Comparison of ENCODE assay signal across 17 cellular contexts in genomic region chr15:68340711-68341671, GRCh38.
DNase-seq lines count a peak whose midpoint lies in the region; ATAC-seq, FAIRE-seq and TF ChIP-seq lines count a peak whose summit lies in the region.
"Had no signal": no experiment of that assay in that cellular context is flagged by ENCODE, and none has a peak within 500 bp of the region (broad histone marks: within the 10 kb centered on the region; RNA-seq: fewer than 3 reads in every experiment).

No MANE protein-coding gene starts in this region.

- H3K4ac ChIP-seq in IMR-90 (ENCODE audit: low read depth, low read length) = no peak overlapping the region

- 0 out of 2 replicates have a peak overlapping the region, but pooled peaks have one; percentile 5 for H2BK120ac ChIP-seq in IMR-90 (ENCODE audit: low read depth, low read length)

- POLR2A ChIA-PET in IMR-90 (lab: Charles Lee; ENCODE audit: unreplicated experiment) = no interaction called here

- H3K4me2 ChIP-seq in IMR-90 (ENCODE audit: low read depth, low read length) = no peak overlapping the region
- H3K4me2 ChIP-seq in skeletal muscle satellite cell (ENCODE audit: low read length) = peak overlapping the region; percentile 33

- H3K18ac ChIP-seq in IMR-90 (ENCODE audit: low read depth, low read length) = no peak overlapping the region

- peak overlapping the region in 1 of 2 experiments; percentile 3; a peak in 1 of 4 replicates for H4K8ac ChIP-seq in IMR-90 (ENCODE audit: low read depth in 2 of 2, low read length in 2 of 2)

- TF ChIP-seq RAD21 in IMR-90 (IDR thresholded peaks at IDR 0.05; ENCODE audit: low read length) = no peak

- no peak for TF ChIP-seq POLR2A in IMR-90 (IDR thresholded peaks at IDR 0.05; ENCODE audit: low read depth, low read length)
- no peak for TF ChIP-seq POLR2A in GM18505 (IDR thresholded peaks at IDR 0.05; ENCODE audit: borderline replicate concordance, extremely low read depth, insufficient read depth, insufficient read length)

- H3K56ac ChIP-seq in IMR-90 (ENCODE audit: extremely low read depth, insufficient read depth, low read length) = no peak overlapping the region

- peaks cover 2% of the 10 kb centered on the region; the same call in 1 of the 2 replicates for H3K36me3 ChIP-seq in IMR-90 (ENCODE audit: control insufficient read depth, insufficient read depth, low read length)
- H3K36me3 ChIP-seq in kidney (ENCODE audit: control insufficient read depth in 1 of 2, insufficient read depth in 2 of 2, low read length in 2 of 2) = no peaks in the 10 kb centered on the region
- H3K36me3 ChIP-seq in skeletal muscle satellite cell (ENCODE audit: insufficient read depth, low read length) = no peaks in the 10 kb centered on the region

- H4K20me1 ChIP-seq in IMR-90 (ENCODE audit: insufficient read depth, low read length) = no peaks in the 10 kb centered on the region

- H3K9me3 ChIP-seq in IMR-90 (ENCODE audit: control insufficient read depth, insufficient read depth, low read length) (no peaks in the 10 kb centered on the region), kidney (ENCODE audit: control insufficient read depth in 1 of 2, low read length in 2 of 2) (no peaks in the 10 kb centered on the region), skeletal muscle satellite cell (replicated peaks; ENCODE audit: low read length) (no peaks in the 10 kb centered on the region)

- no peak overlapping the region for H3K4me3 ChIP-seq in IMR-90 (ENCODE audit: insufficient read depth, low read depth, low read length)
- H3K4me3 ChIP-seq in kidney (ENCODE audit: low read length in 2 of 2) = no peak overlapping the region
- H3K4me3 ChIP-seq in skeletal muscle satellite cell (ENCODE audit: low read length) = no peak overlapping the region

- no peak overlapping the region for H4K5ac ChIP-seq in IMR-90 (ENCODE audit: low read depth, low read length)

- intact Hi-C loops in IMR-90 (cut with micrococcal nuclease) = no loop called here
- intact Hi-C loops in kidney (cut with DNase I) = no loop called here

- H2AK5ac ChIP-seq in IMR-90 (ENCODE audit: low read depth, low read length) = 0 out of 2 replicates have a peak overlapping the region, but pooled peaks have one; percentile 40

- BruUV-seq in IMR-90 (replicated peaks; lab: Mats Ljungman, UMichigan) = no TSS peak

- peak overlapping the region; percentile 3 for H2AK9ac ChIP-seq in IMR-90 (replicated peaks; ENCODE audit: low read depth, low read length, poor library complexity)

- no peak overlapping the region for H2AFZ ChIP-seq in IMR-90 (replicated peaks; ENCODE audit: low read length, poor library complexity)

- ATAC-seq in IMR-90 (ENCODE audit: low read depth) (no peak), GM18505 (IDR thresholded peaks at IDR 0.05; ENCODE audit: unreplicated experiment) (no peak)

- WGBS in IMR-90 (ENCODE audit: extremely low coverage in 2 of 2, insufficient read length in 1 of 2), 2 experiments = 100% methylated on average over 2 of the region's 15 CpGs; no CpG with 5 or more reads in 1 of the 2 experiments

- peak overlapping the region; percentile 23; the same call in 1 of the 2 replicates for H3K23ac ChIP-seq in IMR-90 (ENCODE audit: low read depth, low read length)

- H3K4me1 ChIP-seq in IMR-90 (ENCODE audit: control insufficient read depth, insufficient read depth, low read length) (peaks cover 3% of the 10 kb centered on the region; the same call in 1 of the 2 replicates), kidney (ENCODE audit: control insufficient read depth in 1 of 2, insufficient read depth in 1 of 2, low read depth in 1 of 2, low read length in 2 of 2) (peaks cover 5 to 13% of the 10 kb centered on the region in 2 donors), skeletal muscle satellite cell (ENCODE audit: control insufficient read depth, insufficient read depth, low read length) (peaks cover 37% of the 10 kb centered on the region)

- TF ChIP-seq CTCF in IMR-90 (conservative IDR thresholded peaks at IDR 0.05; ENCODE audit: low read depth, low read length) = no peak
- no peak for TF ChIP-seq CTCF in kidney (IDR thresholded peaks at IDR 0.05; ENCODE audit: borderline replicate concordance, extremely low read depth, insufficient read depth)

- FAIRE-seq in kidney (lab: Jason Lieb, UNC) = no peak

- H2BK5ac ChIP-seq in IMR-90 (ENCODE audit: low read depth, low read length, poor library complexity, severe bottlenecking) = no peak overlapping the region

- no peaks in the 10 kb centered on the region for H3K79me1 ChIP-seq in IMR-90 (ENCODE audit: low read depth in 1 of 2, low read length in 2 of 2)

- H2BK15ac ChIP-seq in IMR-90 (ENCODE audit: low read depth, low read length) = 0 out of 3 replicates have a peak overlapping the region, but pooled peaks have one; percentile 28

- H3K27ac ChIP-seq in IMR-90 (ENCODE audit: insufficient read depth, low read length) = no peak overlapping the region
- peak overlapping the region; percentile 83 for H3K27ac ChIP-seq in cingulate gyrus (ENCODE audit: low read depth, low read length)
- H3K27ac ChIP-seq in kidney (ENCODE audit: low read depth in 2 of 2, low read length in 2 of 2) = peak overlapping the region; percentile 25 to 76

- H3K27me3 ChIP-seq in IMR-90 (ENCODE audit: control insufficient read depth, insufficient read depth, low read length) = no peaks in the 10 kb centered on the region
- H3K27me3 ChIP-seq in skeletal muscle satellite cell (ENCODE audit: control insufficient read depth, insufficient read depth, low read length) = no peaks in the 10 kb centered on the region

- no peak overlapping the region for H3K14ac ChIP-seq in IMR-90 (replicated peaks; ENCODE audit: low read depth, low read length)

- CTCF ChIA-PET in IMR-90 (lab: Yijun Ruan, JAX) = no interaction called here

- no peak overlapping the region for H3K9ac ChIP-seq in IMR-90 (ENCODE audit: low read depth, low read length)
- no peak overlapping the region for H3K9ac ChIP-seq in kidney (ENCODE audit: low read length in 2 of 2)
- H3K9ac ChIP-seq in skeletal muscle satellite cell (ENCODE audit: low read depth, low read length) = peak overlapping the region; percentile 29

- dilution Hi-C loops in IMR-90 (cut with HindIII; ENCODE audit: low sequenced_read_pairs, unreplicated experiment) = no loop called here

- peaks cover under 1% of the 10 kb centered on the region for H3K9me1 ChIP-seq in IMR-90 (ENCODE audit: insufficient read depth, low read length)

- no peak overlapping the region for H4K91ac ChIP-seq in IMR-90 (ENCODE audit: insufficient read depth, low read depth, low read length)

- in situ Hi-C loops in IMR-90 (cut with MboI; ENCODE audit: low sequenced_read_pairs) = no loop called here

- DNase-seq in IMR-90 (no peak), kidney (no peak), SHP77 (lab: John Stamatoyannopoulos, UW) (no peak), CD1c-positive myeloid dendritic cell (ENCODE audit: extremely low spot score) (no peak), SW480 (ENCODE audit: low spot score) (no peak)
- DNase-seq: activated CD4-positive, alpha-beta T cell treated with anti-CD3 and anti-CD28 coated beads for 1 hour; activated T-cell treated with anti-CD3 and anti-CD28 coated beads, Interleukin-2, amount 50 U/mL, for 1 hour; amniotic stem cell; DMS153; endodermal cell; kidney glomerular epithelial cell; NCI-H1092 treated with DMSO at 0.1 percent for 48 hours; NCI-H446 treated with DMSO at 0.1 percent for 48 hours; SW 1271 had no signal

- no peak overlapping the region for H2BK20ac ChIP-seq in IMR-90 (ENCODE audit: low read depth, low read length)

TF ChIP-seq in IMR-90, 13 proteins besides CTCF, POLR2A, EP300 and RAD21:
- TF ChIP-seq BHLHE40 (IDR thresholded peaks at IDR 0.05; ENCODE audit: low read depth, low read length) = no peak
- TF ChIP-seq FOS (IDR thresholded peaks at IDR 0.05; ENCODE audit: low read depth, low read length) = no peak
- TF ChIP-seq RCOR1 (IDR thresholded peaks at IDR 0.05; ENCODE audit: insufficient replicate concordance, low read length) = no peak
- no peak for TF ChIP-seq CHD1 (IDR thresholded peaks at IDR 0.05; ENCODE audit: low read depth, low read length)
- no peak for TF ChIP-seq MAZ (IDR thresholded peaks at IDR 0.05; ENCODE audit: borderline replicate concordance, low read depth, low read length)
- no peak for TF ChIP-seq NFE2L2 (IDR thresholded peaks at IDR 0.05; ENCODE audit: low read depth, low read length)
- TF ChIP-seq CEBPB (IDR thresholded peaks at IDR 0.05; ENCODE audit: low read depth, low read length) = no peak
- TF ChIP-seq, protein P1, sequence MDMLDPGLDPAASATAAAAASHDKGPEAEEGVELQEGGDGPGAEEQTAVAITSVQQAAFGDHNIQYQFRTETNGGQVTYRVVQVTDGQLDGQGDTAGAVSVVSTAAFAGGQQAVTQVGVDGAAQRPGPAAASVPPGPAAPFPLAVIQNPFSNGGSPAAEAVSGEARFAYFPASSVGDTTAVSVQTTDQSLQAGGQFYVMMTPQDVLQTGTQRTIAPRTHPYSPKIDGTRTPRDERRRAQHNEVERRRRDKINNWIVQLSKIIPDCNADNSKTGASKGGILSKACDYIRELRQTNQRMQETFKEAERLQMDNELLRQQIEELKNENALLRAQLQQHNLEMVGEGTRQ (IDR thresholded peaks at IDR 0.05; ENCODE audit: low read depth, low read length) = no peak
- no peak for TF ChIP-seq MAFK (IDR thresholded peaks at IDR 0.05; ENCODE audit: low read depth, low read length)
- TF ChIP-seq, protein P2, sequence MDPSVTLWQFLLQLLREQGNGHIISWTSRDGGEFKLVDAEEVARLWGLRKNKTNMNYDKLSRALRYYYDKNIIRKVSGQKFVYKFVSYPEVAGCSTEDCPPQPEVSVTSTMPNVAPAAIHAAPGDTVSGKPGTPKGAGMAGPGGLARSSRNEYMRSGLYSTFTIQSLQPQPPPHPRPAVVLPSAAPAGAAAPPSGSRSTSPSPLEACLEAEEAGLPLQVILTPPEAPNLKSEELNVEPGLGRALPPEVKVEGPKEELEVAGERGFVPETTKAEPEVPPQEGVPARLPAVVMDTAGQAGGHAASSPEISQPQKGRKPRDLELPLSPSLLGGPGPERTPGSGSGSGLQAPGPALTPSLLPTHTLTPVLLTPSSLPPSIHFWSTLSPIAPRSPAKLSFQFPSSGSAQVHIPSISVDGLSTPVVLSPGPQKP (IDR thresholded peaks at IDR 0.05; ENCODE audit: borderline replicate concordance, low read depth, low read length) = no peak
- TF ChIP-seq RFX5 (IDR thresholded peaks at IDR 0.05; ENCODE audit: low read depth, low read length) = no peak
